In the genomic region with DNA sequence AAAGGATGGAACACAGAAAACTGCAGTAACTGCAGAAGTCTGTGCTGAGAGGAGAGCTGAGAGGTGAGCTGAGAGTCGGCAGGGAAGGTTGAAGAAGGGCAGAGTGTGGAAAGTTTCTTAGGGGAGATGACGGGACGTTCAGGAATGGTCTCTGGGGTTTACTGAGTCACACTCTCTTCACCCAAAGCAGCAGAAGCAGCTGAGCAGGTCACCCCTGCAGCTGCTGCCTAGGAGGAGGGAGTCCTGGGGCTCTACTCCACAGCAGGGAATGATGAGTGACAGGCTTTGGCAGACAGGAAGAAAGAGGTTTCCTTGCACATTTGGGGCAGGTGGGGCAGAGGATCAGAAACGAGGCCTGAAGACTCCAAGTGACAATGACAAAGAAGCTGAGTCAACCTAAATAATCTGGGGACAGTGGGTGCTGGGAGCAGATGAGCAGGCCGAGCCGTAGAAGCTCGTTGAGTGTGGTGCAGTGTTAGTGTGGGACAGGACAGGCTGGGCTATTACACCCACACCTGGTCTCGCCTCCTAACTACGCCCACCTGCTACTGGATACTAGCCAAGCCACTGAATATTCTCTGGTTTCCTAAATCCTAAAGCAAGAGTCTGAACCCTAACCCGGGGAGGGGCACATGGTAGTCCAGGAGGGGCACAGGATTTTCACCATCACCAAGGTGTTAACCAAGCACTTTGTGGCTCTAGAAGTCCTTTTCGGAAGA, we compare ENCODE assay signal across 13 cellular contexts. TPM values are rescaled to one million over a fixed set of nuclear protein-coding genes. Genes with fewer than 3 reads are reported as not detected.
DNase-seq lines count a peak whose midpoint lies in the region; ATAC-seq and TF ChIP-seq lines count a peak whose summit lies in the region.
"Had no signal": no experiment of that assay in that cellular context is flagged by ENCODE, and none has a peak within 500 bp of the region (broad histone marks: within the 10 kb centered on the region; RNA-seq: fewer than 3 reads in every experiment).

No MANE protein-coding gene starts in this region.

- H3K36me3 ChIP-seq in psoas muscle (ENCODE audit: insufficient read depth in 1 of 2, low read depth in 1 of 2) = peaks cover 0 to 23% of the 10 kb centered on the region in 2 donors

- H3K27ac ChIP-seq in psoas muscle = no peak overlapping the region

- no peak for TF ChIP-seq CTCF in psoas muscle (IDR thresholded peaks at IDR 0.05)

- 75 to 81% (median 76%) methylated on average over 11 of the region's 11 CpGs for whole genome bisulfite sequencing in psoas muscle, 3 donors

- ATAC-seq in psoas muscle = peak; percentile 74 to 98 (median 86)
- no peak for ATAC-seq in GM21390 (IDR thresholded peaks at IDR 0.05; ENCODE audit: unreplicated experiment)
- ATAC-seq: activated CD8-positive, alpha-beta memory T cell treated with anti-CD3 and anti-CD28 coated beads, Interleukin-2, amount 10 ng/mL, durations not matched to agents 7 days and 5 days; left colon; naive thymus-derived CD8-positive, alpha-beta T cell had no signal

- DNase-seq in EL (peak; percentile 87), LHCN-M2 (ENCODE audit: low read depth) (peak; percentile 97), dedifferentiated amniotic fluid mesenchymal stem cell (ENCODE audit: extremely low spot score) (peak; percentile 30), psoas muscle (no peak), medulla oblongata (ENCODE audit: extremely low spot score) (no peak), HUDEP-2 (lab: John Stamatoyannopoulos, UW; ENCODE audit: unreplicated experiment in 76 of 76) (no peak)
- DNase-seq: activated CD8-positive, alpha-beta memory T cell treated with anti-CD3 and anti-CD28 coated beads, Interleukin-2, amount 10 ng/mL, durations not matched to agents 7 days and 5 days; activated naive CD8-positive, alpha-beta T cell treated with anti-CD3 and anti-CD28 coated beads, Interleukin-2, amount 10 ng/mL, durations not matched to agents 7 days and 5 days; left colon; naive thymus-derived CD8-positive, alpha-beta T cell; NCI-H345; T1000 had no signal

- no peaks in the 10 kb centered on the region for H3K27me3 ChIP-seq in psoas muscle (ENCODE audit: insufficient read depth in 3 of 3, low read length in 2 of 3)

- no peaks in the 10 kb centered on the region for H3K9me3 ChIP-seq in psoas muscle

- H3K4me1 ChIP-seq in psoas muscle = no peaks in the 10 kb centered on the region

- intact Hi-C loops in psoas muscle (cut with DNase I) = no loop called here

- H3K4me3 ChIP-seq in psoas muscle = no peak overlapping the region

RNA-seq across cellular contexts. Expression of a gene that starts 24.9 kb away (rescaled TPM):
- total RNA-seq in LHCN-M2 (2014; rRNA removed) (4.2 and 5.6 TPM in 2 replicates), psoas muscle (10 to 100 TPM; 16.3 to 27.6 (median 23.6) TPM)
- 6.2 TPM for polyA plus RNA-seq in LHCN-M2 (2012)
- 10 to 100 TPM in 2 of 3 donors, 1 to 10 TPM in 1; 6.1 to 21.6 (median 16.1) TPM for polyA plus RNA-seq in psoas muscle
- total RNA-seq: activated CD8-positive, alpha-beta memory T cell treated with anti-CD3 and anti-CD28 coated beads, Interleukin-2, amount 10 ng/mL, durations not matched to agents 7 days and 5 days; activated naive CD8-positive, alpha-beta T cell treated with anti-CD3 and anti-CD28 coated beads, Interleukin-2, amount 10 ng/mL, durations not matched to agents 7 days and 5 days; naive thymus-derived CD8-positive, alpha-beta T cell had no signal
- polyA plus RNA-seq: naive thymus-derived CD8-positive, alpha-beta T cell had no signal

Comparison
In these comparisons a context has a peak if more than half of its experiments do, and no peak if none do; other contexts are left out.
1. DNase-seq: peak in EL (single experiment), LHCN-M2 (single experiment) and dedifferentiated amniotic fluid mesenchymal stem cell (single experiment); none in psoas muscle (0 of 2), medulla oblongata (single experiment) and HUDEP-2 (0 of 76).